Comparison of ENCODE assay signal across 25 cellular contexts in the genomic region with DNA sequence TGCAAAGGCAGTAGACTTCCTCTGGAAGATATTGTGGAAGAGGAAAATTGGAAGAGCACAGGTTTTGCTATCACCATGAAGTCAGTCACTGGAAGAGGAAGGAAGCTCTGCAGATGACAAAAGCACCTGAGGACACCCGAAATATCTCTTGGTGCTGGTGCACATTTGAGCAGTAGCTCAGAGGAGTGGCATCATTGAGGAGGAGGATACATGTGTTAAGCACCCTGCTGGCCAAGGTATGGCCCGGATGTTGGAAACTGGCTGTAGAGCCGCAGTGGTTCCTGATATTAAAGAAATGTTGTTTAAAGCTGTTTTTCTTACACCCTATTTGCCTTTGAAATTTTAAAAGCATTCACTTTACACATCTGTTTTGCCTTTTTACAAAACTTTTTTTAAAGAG. TPM values are rescaled to one million over a fixed set of nuclear protein-coding genes. Genes with fewer than 3 reads are reported as not detected.
A peak's percentile ranks its signal among the peaks of the same experiment; 100 is the strongest.
DNase-seq lines count a peak whose midpoint lies in the region; ATAC-seq and TF ChIP-seq lines count a peak whose summit lies in the region.
"Had no signal": no experiment of that assay in that cellular context is flagged by ENCODE, and none has a peak within 500 bp of the region (broad histone marks: within the 10 kb centered on the region; RNA-seq: fewer than 3 reads in every experiment).

No MANE protein-coding gene starts in this region.

- H3K4me1 ChIP-seq in RWPE2 (ENCODE audit: insufficient read depth, poor library complexity, severe bottlenecking), result no peaks in the 10 kb centered on the region
- no peaks in the 10 kb centered on the region for H3K4me1 ChIP-seq in Caco-2

- H3K4me3 ChIP-seq in RWPE2 (ENCODE audit: severe bottlenecking), result no peak overlapping the region
- no peak overlapping the region for H3K4me3 ChIP-seq in Caco-2 (ENCODE audit: low read depth, low read length)

- no peaks in the 10 kb centered on the region for H3K27me3 ChIP-seq in RWPE2 (ENCODE audit: insufficient read depth, poor library complexity, severe bottlenecking)
- H3K27me3 ChIP-seq in Caco-2 (replicated peaks; ENCODE audit: control insufficient read depth, insufficient read depth, low read length), result no peaks in the 10 kb centered on the region

- ATAC-seq in RWPE2 (ENCODE audit: low read depth) (0 out of 3 replicates have a peak, but pooled peaks have one; percentile 20), HG03439 (IDR thresholded peaks at IDR 0.05; ENCODE audit: unreplicated experiment) (no peak), HG02870 (IDR thresholded peaks at IDR 0.05; ENCODE audit: unreplicated experiment) (no peak)
- ATAC-seq in central memory CD8-positive, alpha-beta T cell (replicated peaks; ENCODE audit: extremely low read depth, poor library complexity, severe bottlenecking), result no peak
- ATAC-seq: Panc1 had no signal

- H3K27ac Mint-ChIP-seq in activated naive CD8-positive, alpha-beta T cell, result peak overlapping the region; percentile 58
- H3K27ac Mint-ChIP-seq in activated naive CD8-positive, alpha-beta T cell treated with anti-CD3 and anti-CD28 coated beads for 36 hours, result no peak overlapping the region
- peak overlapping the region; percentile 43 for H3K27ac Mint-ChIP-seq in central memory CD8-positive, alpha-beta T cell (ENCODE audit: low read depth)
- H3K27ac Mint-ChIP-seq in Caco-2 (ENCODE audit: unreplicated experiment), result no peak overlapping the region
- H3K27ac Mint-ChIP-seq: B cell, CD14-positive monocyte, IgD-negative memory B cell had no signal

- no peak overlapping the region for H3K27ac ChIP-seq in RWPE2 (ENCODE audit: poor library complexity, severe bottlenecking)
- H3K27ac ChIP-seq: HL-60 had no signal

- no peaks in the 10 kb centered on the region for H3K27me3 Mint-ChIP-seq in activated naive CD8-positive, alpha-beta T cell
- no peaks in the 10 kb centered on the region for H3K27me3 Mint-ChIP-seq in activated naive CD8-positive, alpha-beta T cell treated with anti-CD3 and anti-CD28 coated beads for 36 hours
- no peaks in the 10 kb centered on the region for H3K27me3 Mint-ChIP-seq in central memory CD8-positive, alpha-beta T cell
- H3K27me3 Mint-ChIP-seq in Caco-2 (ENCODE audit: insufficient read depth, unreplicated experiment), result no peaks in the 10 kb centered on the region
- H3K27me3 Mint-ChIP-seq: B cell, IgD-negative memory B cell had no signal

- no peaks in the 10 kb centered on the region for H3K9me3 Mint-ChIP-seq in activated naive CD8-positive, alpha-beta T cell (ENCODE audit: low read depth)
- H3K9me3 Mint-ChIP-seq in activated naive CD8-positive, alpha-beta T cell treated with anti-CD3 and anti-CD28 coated beads for 36 hours, result no peaks in the 10 kb centered on the region
- no peaks in the 10 kb centered on the region for H3K9me3 Mint-ChIP-seq in central memory CD8-positive, alpha-beta T cell
- no peaks in the 10 kb centered on the region for H3K9me3 Mint-ChIP-seq in Caco-2 (ENCODE audit: unreplicated experiment)
- H3K9me3 Mint-ChIP-seq: CD14-positive monocyte, IgD-negative memory B cell had no signal

- CTCF ChIA-PET in Caco-2 (lab: Charles Lee), result no interaction called here

- H3K4me3 Mint-ChIP-seq in activated naive CD8-positive, alpha-beta T cell, result no peak overlapping the region
- H3K4me3 Mint-ChIP-seq in activated naive CD8-positive, alpha-beta T cell treated with anti-CD3 and anti-CD28 coated beads for 36 hours, result no peak overlapping the region
- H3K4me3 Mint-ChIP-seq in central memory CD8-positive, alpha-beta T cell, result no peak overlapping the region
- H3K4me3 Mint-ChIP-seq in Caco-2 (ENCODE audit: unreplicated experiment), result no peak overlapping the region
- H3K4me3 Mint-ChIP-seq: B cell, CD14-positive monocyte, IgD-negative memory B cell had no signal

- peaks cover 3% of the 10 kb centered on the region for H3K36me3 Mint-ChIP-seq in activated naive CD8-positive, alpha-beta T cell
- peaks cover under 1% of the 10 kb centered on the region for H3K36me3 Mint-ChIP-seq in activated naive CD8-positive, alpha-beta T cell treated with anti-CD3 and anti-CD28 coated beads for 36 hours
- peaks cover 8% of the 10 kb centered on the region for H3K36me3 Mint-ChIP-seq in central memory CD8-positive, alpha-beta T cell (ENCODE audit: insufficient read depth)
- H3K36me3 Mint-ChIP-seq in Caco-2 (ENCODE audit: insufficient read depth, unreplicated experiment), result peaks cover 35% of the 10 kb centered on the region

- no peak for DNase-seq in activated naive CD8-positive, alpha-beta T cell treated with anti-CD3 and anti-CD28 coated beads for 36 hours
- DNase-seq in RWPE2 (ENCODE audit: low spot score) (no peak), Caco-2 (no peak)
- no peak for DNase-seq in central memory CD8-positive, alpha-beta T cell (ENCODE audit: low spot score in 2 of 2)
- DNase-seq: DMS79; Karpas-422; MV-4-11; NCI-H1105 treated with DMSO at 0.1 percent for 48 hours; NCI-H1694; NCI-H2081; NCI-H2171; NCI-H345; NCI-H524; NCI-H774; NK-92 treated with Interleukin-12 subunit alpha and Interleukin-12 subunit beta, amount 100 ng/mL, for 24 hours had no signal

- 0 out of 2 replicates have a peak, but pooled peaks cover 6% of the 10 kb centered on the region for H3K36me3 ChIP-seq in RWPE2 (ENCODE audit: low read depth)
- H3K36me3 ChIP-seq in Caco-2 (ENCODE audit: control insufficient read depth, insufficient read depth, low read length), result no peaks in the 10 kb centered on the region

- intact Hi-C loops in Caco-2 (cut with micrococcal nuclease; ENCODE audit: unreplicated experiment), result no loop called here

- H3K9me3 ChIP-seq in RWPE2 (ENCODE audit: severe bottlenecking) (no peaks in the 10 kb centered on the region), Caco-2 (no peaks in the 10 kb centered on the region)

- BruUV-seq in Caco-2 (replicated peaks; lab: Mats Ljungman, UMichigan), result no TSS peak

- POLR2A ChIA-PET in Caco-2 (lab: Charles Lee), result interaction anchor here (1.0 kb wide), 1 partner anchor 78 kb away, joined by 3 read pairs; no protein-coding TSS in a partner anchor

- no peak for TF ChIP-seq CTCF in RWPE2 (IDR thresholded peaks at IDR 0.05; ENCODE audit: poor library complexity, severe bottlenecking)
- TF ChIP-seq CTCF in Caco-2 (IDR thresholded peaks at IDR 0.05; ENCODE audit: insufficient read depth in 1 of 2, low read depth in 1 of 2, low read length in 1 of 2, severe bottlenecking in 1 of 2, unreplicated experiment in 1 of 2), result no peak

- H3K4me1 Mint-ChIP-seq in activated naive CD8-positive, alpha-beta T cell (ENCODE audit: low read depth), result peaks cover 8% of the 10 kb centered on the region
- H3K4me1 Mint-ChIP-seq in activated naive CD8-positive, alpha-beta T cell treated with anti-CD3 and anti-CD28 coated beads for 36 hours, result no peaks in the 10 kb centered on the region
- peaks cover 7% of the 10 kb centered on the region for H3K4me1 Mint-ChIP-seq in central memory CD8-positive, alpha-beta T cell
- H3K4me1 Mint-ChIP-seq in Caco-2 (ENCODE audit: low read depth, unreplicated experiment), result no peaks in the 10 kb centered on the region
- H3K4me1 Mint-ChIP-seq: B cell, CD14-positive monocyte had no signal

RNA-seq across cellular contexts. Expression of a gene that starts 32.7 kb away (rescaled TPM):
- not detected for total RNA-seq in activated naive CD8-positive, alpha-beta T cell treated with anti-CD3 and anti-CD28 coated beads for 36 hours
- not detected in 2 replicates for total RNA-seq in Caco-2 (2022)
- total RNA-seq: B cell, HT-29, M059J had no signal

RNA-seq across cellular contexts. Expression of a gene that starts 48.6 kb away (rescaled TPM):
- not detected for total RNA-seq in activated naive CD8-positive, alpha-beta T cell treated with anti-CD3 and anti-CD28 coated beads for 36 hours
- total RNA-seq in Caco-2 (2022), result not detected in 2 replicates
- total RNA-seq: B cell, HT-29, M059J had no signal

RNA-seq across cellular contexts. Expression of a gene that starts 51.3 kb away (rescaled TPM):
- total RNA-seq in activated naive CD8-positive, alpha-beta T cell treated with anti-CD3 and anti-CD28 coated beads for 36 hours, result not detected
- total RNA-seq in Caco-2 (2022), result not detected in 2 replicates
- total RNA-seq: B cell, HT-29, M059J had no signal

Comparison
In these comparisons a context has a peak if more than half of its experiments do, and no peak if none do; other contexts are left out.
1. H3K27ac Mint-ChIP-seq: peak in activated naive CD8-positive, alpha-beta T cell (single experiment) and central memory CD8-positive, alpha-beta T cell (single experiment); none in activated naive CD8-positive, alpha-beta T cell treated with anti-CD3 and anti-CD28 coated beads for 36 hours (single experiment) and Caco-2 (single experiment).